In the genomic region with DNA sequence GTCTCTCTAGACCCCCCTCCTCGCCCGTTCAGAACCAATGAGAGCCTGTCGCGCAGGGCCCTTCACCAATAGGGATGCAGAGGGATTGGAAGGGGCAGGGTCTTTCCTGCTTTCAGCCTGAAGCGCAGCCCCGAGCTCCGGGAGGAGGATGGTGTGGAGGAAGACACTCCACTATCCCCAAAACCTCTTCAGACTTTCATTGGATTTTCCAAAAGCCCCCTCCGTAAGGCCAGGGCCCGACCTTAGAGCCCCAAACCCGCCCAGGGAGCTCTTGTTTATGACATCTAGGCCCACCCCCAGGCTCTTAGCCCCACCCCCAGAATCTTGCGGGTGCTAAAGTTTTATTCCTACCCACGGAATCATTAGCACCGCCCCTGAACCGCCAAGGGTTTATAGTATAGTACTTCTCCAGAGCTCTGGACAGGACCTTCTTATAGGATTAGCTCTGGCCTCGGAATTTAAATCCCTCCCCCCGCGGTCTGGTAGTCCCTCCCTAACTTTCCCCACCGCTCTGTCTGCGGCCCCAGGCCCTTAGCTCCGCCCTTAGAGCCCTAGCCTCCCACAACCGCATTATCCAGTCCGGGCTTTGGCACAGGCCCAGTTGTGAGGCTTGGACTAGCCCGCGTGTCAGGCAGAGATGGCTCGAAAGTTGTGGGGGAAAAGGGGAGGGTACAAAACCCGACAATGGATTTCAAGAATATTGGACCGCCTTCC, we compare ENCODE assay signal across 1 cellular context.
TF ChIP-seq lines count a peak whose summit lies in the region.

No MANE protein-coding gene starts in this region.

TF ChIP-seq in K562, 482 proteins besides CTCF, POLR2A, EP300 and RAD21 (continues in another document):
- TF ChIP-seq PRDM10 (IDR thresholded peaks at IDR 0.05; ENCODE audit: partially characterized antibody): peak; percentile 92
- peak; percentile 46 for TF ChIP-seq HNRNPLL (IDR thresholded peaks at IDR 0.05; ENCODE audit: low read depth, low read length, poor library complexity, severe bottlenecking)
- peak; percentile 39 for TF ChIP-seq RBM39 (optimal IDR thresholded peaks at IDR 0.05; ENCODE audit: low read depth, low read length)
- TF ChIP-seq ZNF324 (CRISPR knock-in tag; IDR thresholded peaks at IDR 0.05): peak; percentile 69
- TF ChIP-seq, protein P1, sequence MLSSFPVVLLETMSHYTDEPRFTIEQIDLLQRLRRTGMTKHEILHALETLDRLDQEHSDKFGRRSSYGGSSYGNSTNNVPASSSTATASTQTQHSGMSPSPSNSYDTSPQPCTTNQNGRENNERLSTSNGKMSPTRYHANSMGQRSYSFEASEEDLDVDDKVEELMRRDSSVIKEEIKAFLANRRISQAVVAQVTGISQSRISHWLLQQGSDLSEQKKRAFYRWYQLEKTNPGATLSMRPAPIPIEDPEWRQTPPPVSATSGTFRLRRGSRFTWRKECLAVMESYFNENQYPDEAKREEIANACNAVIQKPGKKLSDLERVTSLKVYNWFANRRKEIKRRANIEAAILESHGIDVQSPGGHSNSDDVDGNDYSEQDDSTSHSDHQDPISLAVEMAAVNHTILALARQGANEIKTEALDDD (IDR thresholded peaks at IDR 0.05): peak; percentile 42; the same call in 1 of the 2 replicates
- no peak for TF ChIP-seq NFE2L1 (tag; IDR thresholded peaks at IDR 0.05; ENCODE audit: borderline replicate concordance, low read depth)
- TF ChIP-seq KDM1A (IDR thresholded peaks at IDR 0.05): peak; percentile 78 to 89
- TF ChIP-seq ESRRA (IDR thresholded peaks at IDR 0.05; ENCODE audit: borderline replicate concordance, low read depth): peak; percentile 92; the same call in 1 of the 2 replicates
- TF ChIP-seq TFAP4 (CRISPR knock-in tag; IDR thresholded peaks at IDR 0.05; ENCODE audit: borderline replicate concordance): peak; percentile 87
- peak; percentile 65 to 72 for TF ChIP-seq NRF1 (conservative IDR thresholded peaks at IDR 0.05 in 1 of 2, IDR thresholded peaks at IDR 0.05 in 1 of 2)
- TF ChIP-seq GATAD2B (IDR thresholded peaks at IDR 0.05; ENCODE audit: borderline replicate concordance): peak; percentile 10; the same call in 1 of the 2 replicates
- TF ChIP-seq CC2D1A (IDR thresholded peaks at IDR 0.05): peak; percentile 76
- TF ChIP-seq, protein P2, sequence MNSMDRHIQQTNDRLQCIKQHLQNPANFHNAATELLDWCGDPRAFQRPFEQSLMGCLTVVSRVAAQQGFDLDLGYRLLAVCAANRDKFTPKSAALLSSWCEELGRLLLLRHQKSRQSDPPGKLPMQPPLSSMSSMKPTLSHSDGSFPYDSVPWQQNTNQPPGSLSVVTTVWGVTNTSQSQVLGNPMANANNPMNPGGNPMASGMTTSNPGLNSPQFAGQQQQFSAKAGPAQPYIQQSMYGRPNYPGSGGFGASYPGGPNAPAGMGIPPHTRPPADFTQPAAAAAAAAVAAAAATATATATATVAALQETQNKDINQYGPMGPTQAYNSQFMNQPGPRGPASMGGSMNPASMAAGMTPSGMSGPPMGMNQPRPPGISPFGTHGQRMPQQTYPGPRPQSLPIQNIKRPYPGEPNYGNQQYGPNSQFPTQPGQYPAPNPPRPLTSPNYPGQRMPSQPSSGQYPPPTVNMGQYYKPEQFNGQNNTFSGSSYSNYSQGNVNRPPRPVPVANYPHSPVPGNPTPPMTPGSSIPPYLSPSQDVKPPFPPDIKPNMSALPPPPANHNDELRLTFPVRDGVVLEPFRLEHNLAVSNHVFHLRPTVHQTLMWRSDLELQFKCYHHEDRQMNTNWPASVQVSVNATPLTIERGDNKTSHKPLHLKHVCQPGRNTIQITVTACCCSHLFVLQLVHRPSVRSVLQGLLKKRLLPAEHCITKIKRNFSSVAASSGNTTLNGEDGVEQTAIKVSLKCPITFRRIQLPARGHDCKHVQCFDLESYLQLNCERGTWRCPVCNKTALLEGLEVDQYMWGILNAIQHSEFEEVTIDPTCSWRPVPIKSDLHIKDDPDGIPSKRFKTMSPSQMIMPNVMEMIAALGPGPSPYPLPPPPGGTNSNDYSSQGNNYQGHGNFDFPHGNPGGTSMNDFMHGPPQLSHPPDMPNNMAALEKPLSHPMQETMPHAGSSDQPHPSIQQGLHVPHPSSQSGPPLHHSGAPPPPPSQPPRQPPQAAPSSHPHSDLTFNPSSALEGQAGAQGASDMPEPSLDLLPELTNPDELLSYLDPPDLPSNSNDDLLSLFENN (IDR thresholded peaks at IDR 0.05; ENCODE audit: low read depth in 2 of 2, low read length in 2 of 2): no peak
- no peak for TF ChIP-seq BRD4 (IDR thresholded peaks at IDR 0.05)
- peak; percentile 93; the same call in 1 of the 2 replicates for TF ChIP-seq HDAC2 (IDR thresholded peaks at IDR 0.05)
- TF ChIP-seq, protein P3, sequence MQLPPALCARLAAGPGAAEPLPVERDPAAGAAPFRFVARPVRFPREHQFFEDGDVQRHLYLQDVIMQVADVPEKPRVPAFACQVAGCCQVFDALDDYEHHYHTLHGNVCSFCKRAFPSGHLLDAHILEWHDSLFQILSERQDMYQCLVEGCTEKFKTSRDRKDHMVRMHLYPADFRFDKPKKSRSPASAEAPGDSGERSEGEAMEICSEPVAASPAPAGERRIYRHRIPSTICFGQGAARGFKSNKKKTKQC (CRISPR knock-in tag; IDR thresholded peaks at IDR 0.05): no peak
- peak; percentile 93 for TF ChIP-seq SP1 (CRISPR knock-in tag; IDR thresholded peaks at IDR 0.05)
- no peak for TF ChIP-seq SETDB1 (IDR thresholded peaks at IDR 0.05; ENCODE audit: low read length)
- TF ChIP-seq BCOR (IDR thresholded peaks at IDR 0.05): peak; percentile 99
- peak; percentile 34; the same call in 1 of the 2 replicates for TF ChIP-seq RBFOX2 (IDR thresholded peaks at IDR 0.05; ENCODE audit: low read depth, low read length)
- peak; percentile 90 to 92; a peak in 3 of 4 replicates for TF ChIP-seq ARNT (IDR thresholded peaks at IDR 0.05)
- TF ChIP-seq E2F6 (IDR thresholded peaks at IDR 0.05; ENCODE audit: borderline replicate concordance in 1 of 2, extremely low read depth in 1 of 2, insufficient read depth in 1 of 2, insufficient read length in 1 of 2, low read depth in 1 of 2, low read length in 1 of 2, poor library complexity in 1 of 2, severe bottlenecking in 1 of 2): peak; percentile 53 to 81
- TF ChIP-seq, protein P4, sequence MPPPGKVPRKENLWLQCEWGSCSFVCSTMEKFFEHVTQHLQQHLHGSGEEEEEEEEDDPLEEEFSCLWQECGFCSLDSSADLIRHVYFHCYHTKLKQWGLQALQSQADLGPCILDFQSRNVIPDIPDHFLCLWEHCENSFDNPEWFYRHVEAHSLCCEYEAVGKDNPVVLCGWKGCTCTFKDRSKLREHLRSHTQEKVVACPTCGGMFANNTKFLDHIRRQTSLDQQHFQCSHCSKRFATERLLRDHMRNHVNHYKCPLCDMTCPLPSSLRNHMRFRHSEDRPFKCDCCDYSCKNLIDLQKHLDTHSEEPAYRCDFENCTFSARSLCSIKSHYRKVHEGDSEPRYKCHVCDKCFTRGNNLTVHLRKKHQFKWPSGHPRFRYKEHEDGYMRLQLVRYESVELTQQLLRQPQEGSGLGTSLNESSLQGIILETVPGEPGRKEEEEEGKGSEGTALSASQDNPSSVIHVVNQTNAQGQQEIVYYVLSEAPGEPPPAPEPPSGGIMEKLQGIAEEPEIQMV (tag; conservative IDR thresholded peaks at IDR 0.05; ENCODE audit: low read depth): no peak
- TF ChIP-seq MTA2 (IDR thresholded peaks at IDR 0.05; ENCODE audit: low read depth): 0 out of 2 replicates have a peak, but pooled peaks have one; percentile 26
- TF ChIP-seq RFX5 (IDR thresholded peaks at IDR 0.05; ENCODE audit: low read depth, low read length): peak; percentile 65; the same call in 1 of the 2 replicates
- TF ChIP-seq TARDBP (IDR thresholded peaks at IDR 0.05): peak; percentile 71
- TF ChIP-seq MLLT1 (IDR thresholded peaks at IDR 0.05): peak in 1 of 2 experiments; percentile 93; a peak in 2 of 4 replicates
- peak; percentile 61 for TF ChIP-seq POLR2G (IDR thresholded peaks at IDR 0.05; ENCODE audit: low read depth, low read length)
- TF ChIP-seq ZNF644 (tag; IDR thresholded peaks at IDR 0.05; ENCODE audit: low read depth): no peak
- no peak for TF ChIP-seq SIX5 (IDR thresholded peaks at IDR 0.05; ENCODE audit: borderline replicate concordance in 1 of 2, insufficient read depth in 1 of 2, low read depth in 1 of 2, low read length in 2 of 2)
- peak; percentile 98 for TF ChIP-seq CBFB (CRISPR knock-in tag; IDR thresholded peaks at IDR 0.05)
- TF ChIP-seq ETV6 (IDR thresholded peaks at IDR 0.05; ENCODE audit: borderline replicate concordance in 1 of 2, low read depth in 2 of 2, low read length in 1 of 2): 0 out of 4 replicates have a peak, but pooled peaks of 1 of the 2 experiments have one; percentile 50
- no peak for TF ChIP-seq ETV6 (CRISPR knock-in tag; IDR thresholded peaks at IDR 0.05; ENCODE audit: borderline replicate concordance)
- TF ChIP-seq, protein P5, sequence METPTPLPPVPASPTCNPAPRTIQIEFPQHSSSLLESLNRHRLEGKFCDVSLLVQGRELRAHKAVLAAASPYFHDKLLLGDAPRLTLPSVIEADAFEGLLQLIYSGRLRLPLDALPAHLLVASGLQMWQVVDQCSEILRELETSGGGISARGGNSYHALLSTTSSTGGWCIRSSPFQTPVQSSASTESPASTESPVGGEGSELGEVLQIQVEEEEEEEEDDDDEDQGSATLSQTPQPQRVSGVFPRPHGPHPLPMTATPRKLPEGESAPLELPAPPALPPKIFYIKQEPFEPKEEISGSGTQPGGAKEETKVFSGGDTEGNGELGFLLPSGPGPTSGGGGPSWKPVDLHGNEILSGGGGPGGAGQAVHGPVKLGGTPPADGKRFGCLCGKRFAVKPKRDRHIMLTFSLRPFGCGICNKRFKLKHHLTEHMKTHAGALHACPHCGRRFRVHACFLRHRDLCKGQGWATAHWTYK (CRISPR knock-in tag; IDR thresholded peaks at IDR 0.05): 0 out of 2 replicates have a peak, but pooled peaks have one; percentile 37
- TF ChIP-seq NFIC (IDR thresholded peaks at IDR 0.05): peak; percentile 87
- peak; percentile 61 to 84; a peak in 2 of 4 replicates for TF ChIP-seq HDAC1 (IDR thresholded peaks at IDR 0.05)
- TF ChIP-seq NCOR1 (IDR thresholded peaks at IDR 0.05): peak; percentile 45; the same call in 1 of the 2 replicates
- TF ChIP-seq HES1 (IDR thresholded peaks at IDR 0.05; ENCODE audit: low read depth): peak; percentile 47; the same call in 1 of the 2 replicates
- 0 out of 2 replicates have a peak, but pooled peaks have one; percentile 33 for TF ChIP-seq GABPB1 (CRISPR knock-in tag; IDR thresholded peaks at IDR 0.05)
